ENCODE assay signal across 8 cellular contexts in genomic region chr2:61854435-61855177, GRCh38.
DNase-seq lines count a peak whose midpoint lies in the region; ATAC-seq and TF ChIP-seq lines count a peak whose summit lies in the region.

No MANE protein-coding gene starts in this region.

- H3K9ac ChIP-seq in OCI-LY3 (ENCODE audit: low read length) (peak overlapping the region; percentile 85), mucosa of rectum (ENCODE audit: low read depth in 1 of 2, low read length in 2 of 2) (peak overlapping the region; percentile 76 to 84)

- TF ChIP-seq POLR2A in erythroblast (IDR thresholded peaks at IDR 0.05; ENCODE audit: low read length), result peak; percentile 81

- no peaks in the 10 kb centered on the region for H4K20me1 ChIP-seq in OCI-LY3 (ENCODE audit: insufficient read depth, low read length)

- ATAC-seq in GM21528 (IDR thresholded peaks at IDR 0.05; ENCODE audit: low FRiP score, unreplicated experiment), result peak; percentile 89

- H3K9me3 ChIP-seq in OCI-LY3 (ENCODE audit: insufficient read depth, low read length) (no peaks in the 10 kb centered on the region), mucosa of rectum (ENCODE audit: control insufficient read depth in 2 of 2, low read length in 2 of 2) (no peaks in the 10 kb centered on the region)

- peak overlapping the region; percentile 92 for H3K4me2 ChIP-seq in OCI-LY3 (ENCODE audit: low read length)

- H3K27me3 ChIP-seq in OCI-LY3 (ENCODE audit: low read depth, low read length) (no peaks in the 10 kb centered on the region), mucosa of rectum (ENCODE audit: control insufficient read depth in 2 of 2, insufficient read depth in 2 of 2, low read length in 2 of 2) (no peaks in the 10 kb centered on the region)

- H3K4me3 ChIP-seq in OCI-LY3 (ENCODE audit: low read length) (peak overlapping the region; percentile 87), mucosa of rectum (ENCODE audit: low read length in 2 of 2) (peak overlapping the region; percentile 74 to 99)

- TF ChIP-seq CTCF in OCI-LY3 (IDR thresholded peaks at IDR 0.05; ENCODE audit: low read depth, low read length), result peak; percentile 17

- peak overlapping the region; percentile 88 for H2AFZ ChIP-seq in OCI-LY3 (ENCODE audit: low read depth, low read length)

- no peaks in the 10 kb centered on the region for H3K79me2 ChIP-seq in OCI-LY3 (ENCODE audit: low read length)

- DNase-seq in DMS114 treated with DMSO at 0.1 percent for 48 hours (lab: John Stamatoyannopoulos, UW; ENCODE audit: unreplicated experiment), result peak; percentile 94
- DNase-seq in HuH-7.5 (ENCODE audit: low spot score), result peak; percentile 78
- DNase-seq in activated T-cell treated with anti-CD3 and anti-CD28 coated beads for 4 hours, result peak; percentile 84
- DNase-seq in erythroblast (lab: John Stamatoyannopoulos, UW), result peak; percentile 95 to 97
- peak; percentile 71 to 78 for DNase-seq in stimulated activated CD8-positive, alpha-beta memory T cell treated with anti-CD3 and anti-CD28 coated beads, Interleukin-4, amount 100 ng/mL, for 4 hours (ENCODE audit: low read depth in 2 of 2, low spot score in 1 of 2)

- H3K36me3 ChIP-seq in OCI-LY3 (replicated peaks; ENCODE audit: low read depth, low read length) (no peaks in the 10 kb centered on the region), mucosa of rectum (ENCODE audit: control insufficient read depth in 2 of 2, insufficient read depth in 2 of 2, low read length in 2 of 2) (no peaks in the 10 kb centered on the region)

- H3K4me1 ChIP-seq in OCI-LY3 (ENCODE audit: low read length), result peaks cover 19% of the 10 kb centered on the region
- peaks cover 8 to 16% of the 10 kb centered on the region in 2 donors for H3K4me1 ChIP-seq in mucosa of rectum (ENCODE audit: control insufficient read depth in 2 of 2, insufficient read depth in 2 of 2, low read length in 2 of 2)

- H3K27ac ChIP-seq in OCI-LY3 (ENCODE audit: low read length) (peak overlapping the region; percentile 76), mucosa of rectum (ENCODE audit: low read depth in 2 of 2, low read length in 2 of 2) (peak overlapping the region; percentile 77 to 87)

Comparison
In these comparisons a context has a peak if more than half of its experiments do, and no peak if none do; other contexts are left out.
1. Peak in every context shown above with its lines: DNase-seq, ATAC-seq, H3K4me3 ChIP-seq and H3K27ac ChIP-seq.